20 cellular contexts compared by ENCODE assay signal in genomic region chr6:124927806-124928205, GRCh38. TPM values are rescaled to one million over a fixed set of nuclear protein-coding genes. Genes with fewer than 3 reads are reported as not detected.
DNase-seq lines count a peak whose midpoint lies in the region; ATAC-seq and TF ChIP-seq lines count a peak whose summit lies in the region.
"Had no signal": no experiment of that assay in that cellular context is flagged by ENCODE, and none has a peak within 500 bp of the region (broad histone marks: within the 10 kb centered on the region; RNA-seq: fewer than 3 reads in every experiment).

No MANE protein-coding gene starts in this region.

- H2AK9ac ChIP-seq in IMR-90 (replicated peaks; ENCODE audit: low read depth, low read length, poor library complexity): no peak overlapping the region

- no peaks in the 10 kb centered on the region for H3K9me3 ChIP-seq in IMR-90 (ENCODE audit: control insufficient read depth, insufficient read depth, low read length)
- no peaks in the 10 kb centered on the region for H3K9me3 ChIP-seq in HAP-1
- H3K9me3 ChIP-seq: left lung had no signal

- H2BK120ac ChIP-seq in IMR-90 (ENCODE audit: low read depth, low read length): no peak overlapping the region

- H2BK15ac ChIP-seq in IMR-90 (ENCODE audit: low read depth, low read length): no peak overlapping the region

- TF ChIP-seq CTCF in IMR-90 (conservative IDR thresholded peaks at IDR 0.05; ENCODE audit: low read depth, low read length) (no peak), brain microvascular endothelial cell (IDR thresholded peaks at IDR 0.05; ENCODE audit: low read depth, low read length, missing control alignments) (no peak)

- no peak overlapping the region for H3K56ac ChIP-seq in IMR-90 (ENCODE audit: extremely low read depth, insufficient read depth, low read length)

- no peak overlapping the region for H3K23ac ChIP-seq in IMR-90 (ENCODE audit: low read depth, low read length)

- H3K9ac ChIP-seq in IMR-90 (ENCODE audit: low read depth, low read length): no peak overlapping the region

- no peak overlapping the region for H3K4ac ChIP-seq in IMR-90 (ENCODE audit: low read depth, low read length)

- no peak for TF ChIP-seq POLR2A in IMR-90 (IDR thresholded peaks at IDR 0.05; ENCODE audit: low read depth, low read length)

- no peak overlapping the region for H3K18ac ChIP-seq in IMR-90 (ENCODE audit: low read depth, low read length)

- no CpG with 5 or more reads among the region's 2 CpGs for WGBS in IMR-90 (ENCODE audit: extremely low coverage in 2 of 2, insufficient read length in 1 of 2), 2 experiments

- in situ Hi-C loops in IMR-90 (cut with MboI; ENCODE audit: low sequenced_read_pairs) (no loop called here), brain microvascular endothelial cell (cut with HindIII; ENCODE audit: low pct_ligation_motif_present, low sequenced_read_pairs) (no loop called here), HAP-1 (cut with MboI; ENCODE audit: low sequenced_read_pairs) (no loop called here)

- CTCF ChIA-PET in IMR-90 (lab: Yijun Ruan, JAX): no interaction called here

- ATAC-seq in IMR-90 (ENCODE audit: low read depth) (no peak; the same call in 1 of the 2 replicates), HG02623 (IDR thresholded peaks at IDR 0.05; ENCODE audit: unreplicated experiment) (no peak)
- ATAC-seq: GM12878; left lung; stimulated activated naive CD8-positive, alpha-beta T cell treated with anti-CD3 and anti-CD28 coated beads, Interleukin-15, amount 100 ng/mL, for 72 hours had no signal

- no peak overlapping the region for H2AFZ ChIP-seq in IMR-90 (replicated peaks; ENCODE audit: low read length, poor library complexity)

- DNase-seq in A172 (ENCODE audit: low spot score) (peak; percentile 36), IMR-90 (peak; percentile 84), brain microvascular endothelial cell (peak; percentile 37), foreskin melanocyte (peak; percentile 95), HAP-1 (ENCODE audit: low spot score in 2 of 2) (no peak), ecto neural progenitor cell (ENCODE audit: low spot score) (no peak)
- DNase-seq in activated effector memory CD4-positive, alpha-beta T cell treated with anti-CD3 and anti-CD28 coated beads, Interleukin-2, amount 50 U/mL, for 16 hours: no peak
- DNase-seq: activated CD4-positive, alpha-beta T cell treated with anti-CD3 and anti-CD28 coated beads, Interleukin-2, amount 50 U/mL, for 4 hours; activated naive CD4-positive, alpha-beta T cell; GF-D8; left lung; midbrain; NCI-H1694; NCI-H345; Right ventricle myocardium superior; stimulated activated CD4-positive, alpha-beta T cell treated with anti-CD3 and anti-CD28 coated beads, Interleukin-2, amount 100 ng/mL, for 48 hours; stimulated activated naive CD8-positive, alpha-beta T cell treated with anti-CD3 and anti-CD28 coated beads, Interleukin-15, amount 100 ng/mL, for 72 hours; T-helper 1 cell had no signal

- no peaks in the 10 kb centered on the region for H3K79me1 ChIP-seq in IMR-90 (ENCODE audit: low read depth in 1 of 2, low read length in 2 of 2)

- BruUV-seq in IMR-90 (replicated peaks; lab: Mats Ljungman, UMichigan): no TSS peak

- no peaks in the 10 kb centered on the region for H3K27me3 ChIP-seq in IMR-90 (ENCODE audit: control insufficient read depth, insufficient read depth, low read length)
- H3K27me3 ChIP-seq in brain microvascular endothelial cell (replicated peaks): no peaks in the 10 kb centered on the region
- H3K27me3 ChIP-seq in HAP-1 (ENCODE audit: low read depth): no peaks in the 10 kb centered on the region
- H3K27me3 ChIP-seq: left lung had no signal

- H3K36me3 ChIP-seq in IMR-90 (ENCODE audit: control insufficient read depth, insufficient read depth, low read length) (peaks cover 18% of the 10 kb centered on the region), brain microvascular endothelial cell (replicated peaks) (no peaks in the 10 kb centered on the region), HAP-1 (replicated peaks) (no peaks in the 10 kb centered on the region)
- H3K36me3 ChIP-seq: left lung had no signal

- no peaks in the 10 kb centered on the region for H3K9me1 ChIP-seq in IMR-90 (ENCODE audit: insufficient read depth, low read length)

- no peak for TF ChIP-seq RAD21 in IMR-90 (IDR thresholded peaks at IDR 0.05; ENCODE audit: low read length)

- no peak overlapping the region for H4K5ac ChIP-seq in IMR-90 (ENCODE audit: low read depth, low read length)

- H2BK5ac ChIP-seq in IMR-90 (ENCODE audit: low read depth, low read length, poor library complexity, severe bottlenecking): no peak overlapping the region

- intact Hi-C loops in IMR-90 (cut with micrococcal nuclease): no loop called here

- H3K14ac ChIP-seq in IMR-90 (replicated peaks; ENCODE audit: low read depth, low read length): no peak overlapping the region

- H3K4me2 ChIP-seq in IMR-90 (ENCODE audit: low read depth, low read length): no peak overlapping the region

- H4K8ac ChIP-seq in IMR-90 (ENCODE audit: low read depth in 2 of 2, low read length in 2 of 2): no peak overlapping the region

- no peaks in the 10 kb centered on the region for H4K20me1 ChIP-seq in IMR-90 (ENCODE audit: insufficient read depth, low read length)

- H3K4me1 ChIP-seq in IMR-90 (ENCODE audit: control insufficient read depth, insufficient read depth, low read length) (no peaks in the 10 kb centered on the region), HAP-1 (no peaks in the 10 kb centered on the region)
- H3K4me1 ChIP-seq: left lung had no signal

- H3K4me3 ChIP-seq in IMR-90 (ENCODE audit: insufficient read depth, low read depth, low read length) (no peak overlapping the region), brain microvascular endothelial cell (ENCODE audit: low read depth, low read length) (no peak overlapping the region), HAP-1 (no peak overlapping the region)
- H3K4me3 ChIP-seq: GM12878, left lung had no signal

- no peak overlapping the region for H4K91ac ChIP-seq in IMR-90 (ENCODE audit: insufficient read depth, low read depth, low read length)

- H2AK5ac ChIP-seq in IMR-90 (ENCODE audit: low read depth, low read length): no peak overlapping the region

- no peak overlapping the region for H3K27ac ChIP-seq in IMR-90 (ENCODE audit: insufficient read depth, low read length)
- H3K27ac ChIP-seq in brain microvascular endothelial cell: no peak overlapping the region
- H3K27ac ChIP-seq: left lung had no signal

- POLR2A ChIA-PET in IMR-90 (lab: Charles Lee; ENCODE audit: unreplicated experiment): no interaction called here

- dilution Hi-C loops in IMR-90 (cut with HindIII; ENCODE audit: low sequenced_read_pairs, unreplicated experiment): no loop called here

- H2BK20ac ChIP-seq in IMR-90 (ENCODE audit: low read depth, low read length): no peak overlapping the region

TF ChIP-seq in IMR-90, 13 proteins besides CTCF, POLR2A, EP300 and RAD21:
- TF ChIP-seq ELK1 (IDR thresholded peaks at IDR 0.05; ENCODE audit: borderline replicate concordance, low read depth, low read length): no peak
- no peak for TF ChIP-seq CHD1 (IDR thresholded peaks at IDR 0.05; ENCODE audit: low read depth, low read length)
- no peak for TF ChIP-seq SMC3 (IDR thresholded peaks at IDR 0.05; ENCODE audit: low read depth, low read length)
- no peak for TF ChIP-seq RCOR1 (IDR thresholded peaks at IDR 0.05; ENCODE audit: insufficient replicate concordance, low read length)
- TF ChIP-seq MXI1 (IDR thresholded peaks at IDR 0.05; ENCODE audit: borderline replicate concordance, low read depth, low read length): no peak

RNA-seq across cellular contexts. Expression of gene RNF217, which starts 34.4 kb away (rescaled TPM):
- 4.4 and 9.9 TPM in 2 replicates for total RNA-seq in A172 (2014; rRNA removed; shearing (Covaris generic))
- total RNA-seq in IMR-90 (2012; rRNA removed): 16.7 and 20.4 TPM in 2 replicates
- 11.7 TPM in 2 replicates for polyA plus RNA-seq in IMR-90 (2012; rRNA removed)
- polyA plus RNA-seq in IMR-90 (2012; cell fraction: cytosol; rRNA removed): 2.5 and 2.7 TPM in 2 replicates
- polyA plus RNA-seq in IMR-90 (2012; cell fraction: nucleus; rRNA removed; ENCODE audit: low replicate concordance): 7.8 and 59.2 TPM in 2 replicates

Comparison
In these comparisons a context has a peak if more than half of its experiments do, and no peak if none do; other contexts are left out.
1. DNase-seq: peak in A172 (single experiment), IMR-90 (single experiment), brain microvascular endothelial cell (single experiment) and foreskin melanocyte (single experiment); none in activated effector memory CD4-positive, alpha-beta T cell treated with anti-CD3 and anti-CD28 coated beads, Interleukin-2, amount 50 U/mL, for 16 hours (single experiment), HAP-1 (0 of 2) and ecto neural progenitor cell (single experiment).